16 cellular contexts compared by ENCODE assay signal in genomic region chr16:48081656-48082055, GRCh38.
DNase-seq lines count a peak whose midpoint lies in the region; FAIRE-seq and TF ChIP-seq lines count a peak whose summit lies in the region.
"Had no signal": no experiment of that assay in that cellular context is flagged by ENCODE, and none has a peak within 500 bp of the region (broad histone marks: within the 10 kb centered on the region; RNA-seq: fewer than 3 reads in every experiment).

No MANE protein-coding gene starts in this region.

- H3K27ac ChIP-seq in AG04450 (ENCODE audit: low read depth, low read length) (peak overlapping the region; percentile 39), keratinocyte (ENCODE audit: control insufficient read depth, insufficient read depth, low read length) (no peak overlapping the region)
- H3K27ac ChIP-seq in effector memory CD4-positive, alpha-beta T cell (ENCODE audit: insufficient read depth, low read length, poor library complexity, severe bottlenecking), result no peak overlapping the region
- H3K27ac ChIP-seq: body of pancreas, spleen, upper lobe of left lung had no signal

- in situ Hi-C loops in astrocyte of the cerebellum (cut with HindIII; ENCODE audit: low sequenced_read_pairs), result no loop called here

- DNase-seq in AG04450 (ENCODE audit: low read depth, low spot score) (peak; percentile 55), HFFc6 (peak; percentile 89), astrocyte of the cerebellum (ENCODE audit: low read depth) (peak; percentile 62), keratinocyte (ENCODE audit: low read depth, low spot score) (no peak), NK-92 (lab: John Stamatoyannopoulos, UW; ENCODE audit: unreplicated experiment) (no peak), frontal cortex (ENCODE audit: low spot score in 2 of 2) (no peak), posterior cingulate gyrus (no peak)
- no peak for DNase-seq in effector memory CD4-positive, alpha-beta T cell
- DNase-seq: activated CD4-positive, alpha-beta T cell treated with anti-CD3 and anti-CD28 coated beads for 1 hour; activated T-cell treated with anti-CD3 and anti-CD28 coated beads, Interleukin-2, amount 50 U/mL, for 72 hours; BE2C; body of pancreas; NCI-H1436; NCI-H526; spleen had no signal

- FAIRE-seq in keratinocyte (lab: Jason Lieb, UNC), result peak; percentile 88
- FAIRE-seq in frontal cortex (lab: Jason Lieb, UNC), result no peak

- intact Hi-C loops in posterior cingulate gyrus (cut with DNase I), result no loop called here

- POLR2A ChIA-PET in AG04450 (lab: Yijun Ruan, JAX), result interaction anchor here (1.1 kb wide), 1 partner anchor 41 kb away, joined by 3 read pairs; no protein-coding TSS in a partner anchor

- H3K4me1 Mint-ChIP-seq in HFFc6 (ENCODE audit: low read depth), result peaks cover 47% of the 10 kb centered on the region

- no peaks in the 10 kb centered on the region for H3K9me3 Mint-ChIP-seq in HFFc6
- H3K9me3 Mint-ChIP-seq: activated T-cell treated with anti-CD3 and anti-CD28 coated beads, Interleukin-2, amount 50 U/mL, for 72 hours had no signal

- H3K27ac Mint-ChIP-seq in HFFc6, result peak overlapping the region; percentile 74
- H3K27ac Mint-ChIP-seq: activated T-cell treated with anti-CD3 and anti-CD28 coated beads, Interleukin-2, amount 50 U/mL, for 72 hours had no signal

- H3K9me3 ChIP-seq in AG04450 (ENCODE audit: control insufficient read depth, insufficient read depth, low read length) (no peaks in the 10 kb centered on the region; the same call in 1 of the 2 replicates), keratinocyte (ENCODE audit: control insufficient read depth, low read depth, low read length) (no peaks in the 10 kb centered on the region)
- H3K9me3 ChIP-seq in effector memory CD4-positive, alpha-beta T cell (ENCODE audit: control insufficient read depth, low read length), result no peaks in the 10 kb centered on the region
- H3K9me3 ChIP-seq: BE2C, body of pancreas, spleen, upper lobe of left lung had no signal

- H3K4me3 ChIP-seq in AG04450 (ENCODE audit: low read depth, low read length) (no peak overlapping the region), astrocyte of the cerebellum (ENCODE audit: low read depth, low read length) (no peak overlapping the region), keratinocyte (ENCODE audit: control insufficient read depth in 2 of 3, extremely low read depth in 1 of 3, insufficient read depth in 2 of 3, low read depth in 1 of 3, low read length in 3 of 3) (no peak overlapping the region)
- H3K4me3 ChIP-seq in effector memory CD4-positive, alpha-beta T cell (ENCODE audit: insufficient read depth, low read depth, low read length, poor library complexity, severe bottlenecking), result no peak overlapping the region
- H3K4me3 ChIP-seq: body of pancreas, spleen, upper lobe of left lung had no signal

- H3K4me3 Mint-ChIP-seq in HFFc6, result peak overlapping the region; percentile 49
- H3K4me3 Mint-ChIP-seq: activated T-cell treated with anti-CD3 and anti-CD28 coated beads, Interleukin-2, amount 50 U/mL, for 72 hours had no signal

- dilution Hi-C loops in keratinocyte (cut with MboI; ENCODE audit: extremely low pct_ligation_motif_present, low sequenced_read_pairs), result no loop called here

- H3K27me3 Mint-ChIP-seq in HFFc6 (ENCODE audit: insufficient read depth), result peaks cover 7% of the 10 kb centered on the region

- H3K9ac ChIP-seq in keratinocyte (ENCODE audit: control insufficient read depth, extremely low read depth, insufficient read depth, low read length), result no peak overlapping the region

- H3K36me3 ChIP-seq in keratinocyte (ENCODE audit: control insufficient read depth in 2 of 2, extremely low read depth in 1 of 2, insufficient read depth in 2 of 2, low read length in 2 of 2), result no peaks in the 10 kb centered on the region
- H3K36me3 ChIP-seq in effector memory CD4-positive, alpha-beta T cell (ENCODE audit: control insufficient read depth, insufficient read depth, low read length), result no peaks in the 10 kb centered on the region
- H3K36me3 ChIP-seq: BE2C, spleen, upper lobe of left lung had no signal

- H3K27me3 ChIP-seq in AG04450 (ENCODE audit: control insufficient read depth, insufficient read depth, low read length), result no peaks in the 10 kb centered on the region
- H3K27me3 ChIP-seq in keratinocyte (ENCODE audit: control insufficient read depth, extremely low read depth, insufficient read depth, low read length), result peaks cover 8% of the 10 kb centered on the region
- no peaks in the 10 kb centered on the region for H3K27me3 ChIP-seq in effector memory CD4-positive, alpha-beta T cell (replicated peaks; ENCODE audit: control insufficient read depth, insufficient read depth, low read length, poor library complexity, severe bottlenecking)
- H3K27me3 ChIP-seq: BE2C, body of pancreas, upper lobe of left lung had no signal

- H3K9me1 ChIP-seq in keratinocyte (ENCODE audit: control insufficient read depth, extremely low read depth, insufficient read depth, low read length), result no peaks in the 10 kb centered on the region

- no peaks in the 10 kb centered on the region for H3K36me3 Mint-ChIP-seq in HFFc6 (ENCODE audit: low read depth)

- no peaks in the 10 kb centered on the region for H4K20me1 ChIP-seq in keratinocyte (ENCODE audit: control insufficient read depth, extremely low read depth, insufficient read depth, low read length)

- peaks cover 5% of the 10 kb centered on the region for H3K4me1 ChIP-seq in keratinocyte (ENCODE audit: control insufficient read depth, extremely low read depth, insufficient read depth, low read length)
- H3K4me1 ChIP-seq in effector memory CD4-positive, alpha-beta T cell (ENCODE audit: control insufficient read depth, insufficient read depth, low read length, poor library complexity, severe bottlenecking), result no peaks in the 10 kb centered on the region
- H3K4me1 ChIP-seq: BE2C, spleen, upper lobe of left lung had no signal

- CTCF ChIA-PET in AG04450 (lab: Charles Lee), result interaction anchor here (1.5 kb wide), 1 partner anchor 26 kb away, joined by 6 read pairs; no protein-coding TSS in a partner anchor

- no peak overlapping the region for H2AFZ ChIP-seq in keratinocyte (ENCODE audit: control insufficient read depth, low read length)

- H3K79me2 ChIP-seq in keratinocyte (ENCODE audit: control insufficient read depth, insufficient read depth, low read length), result no peaks in the 10 kb centered on the region

- H3K4me2 ChIP-seq in keratinocyte (ENCODE audit: control insufficient read depth, extremely low read depth, insufficient read depth, low read depth, low read length), result no peak overlapping the region

- TF ChIP-seq CTCF in AG04450 (IDR thresholded peaks at IDR 0.05; ENCODE audit: low read depth, low read length) (no peak), HFFc6 (IDR thresholded peaks at IDR 0.05) (no peak), astrocyte of the cerebellum (IDR thresholded peaks at IDR 0.05; ENCODE audit: low read depth, low read length, missing control alignments) (no peak), keratinocyte (optimal IDR thresholded peaks at IDR 0.05 in 1 of 3, IDR thresholded peaks at IDR 0.05 in 1 of 3, conservative IDR thresholded peaks at IDR 0.05 in 1 of 3; ENCODE audit: extremely low read depth in 1 of 3, insufficient read depth in 2 of 3, low read length in 3 of 3) (no peak)

Comparison
In these comparisons a context has a peak if more than half of its experiments do, and no peak if none do; other contexts are left out.
1. DNase-seq: peak in AG04450 (single experiment), HFFc6 (single experiment) and astrocyte of the cerebellum (single experiment); none in keratinocyte (single experiment), NK-92 (single experiment), effector memory CD4-positive, alpha-beta T cell (0 of 3), frontal cortex (0 of 2) and posterior cingulate gyrus (0 of 10).